11 cellular contexts compared by ENCODE assay signal in the genomic region with DNA sequence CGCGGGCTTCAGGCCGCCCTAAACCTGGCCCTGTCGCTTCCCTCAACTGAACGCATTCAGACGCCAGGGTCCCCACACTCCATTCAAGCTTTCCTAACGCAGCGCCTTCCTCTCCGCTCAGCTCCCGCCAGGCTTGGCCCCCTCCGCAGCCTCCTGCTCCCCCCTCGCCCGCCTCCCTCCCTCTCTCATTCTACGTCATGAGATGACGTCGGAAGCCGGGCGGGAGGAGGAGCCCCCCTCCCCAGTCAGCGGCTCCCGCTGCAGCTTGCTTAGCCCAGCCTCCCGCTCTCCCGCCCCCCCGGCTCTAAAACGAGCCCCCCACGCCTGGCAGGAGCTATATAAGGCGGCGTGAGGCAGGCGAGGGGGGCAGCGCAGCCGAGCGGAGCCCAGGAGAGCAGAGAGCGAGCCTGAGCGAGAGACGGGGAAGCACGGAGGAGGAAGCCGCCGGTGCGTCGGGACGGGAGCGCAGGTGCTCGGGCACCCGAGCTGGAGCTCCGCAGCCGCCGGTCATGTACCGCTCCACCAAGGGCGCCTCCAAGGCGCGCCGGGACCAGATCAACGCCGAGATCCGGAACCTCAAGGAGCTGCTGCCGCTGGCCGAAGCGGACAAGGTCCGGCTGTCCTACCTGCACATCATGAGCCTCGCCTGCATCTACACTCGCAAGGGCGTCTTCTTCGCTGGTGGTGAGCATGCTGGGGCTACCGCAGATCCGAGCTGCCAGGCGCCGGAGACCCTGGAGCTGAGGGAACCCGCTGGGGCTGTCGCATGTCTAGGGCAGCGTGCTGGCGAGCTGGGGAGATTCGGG. TPM values are rescaled to one million over a fixed set of nuclear protein-coding genes. Genes with fewer than 3 reads are reported as not detected.
DNase-seq lines count a peak whose midpoint lies in the region; ATAC-seq and TF ChIP-seq lines count a peak whose summit lies in the region.
"Had no signal": no experiment of that assay in that cellular context is flagged by ENCODE, and none has a peak within 500 bp of the region (broad histone marks: within the 10 kb centered on the region; RNA-seq: fewer than 3 reads in every experiment).

NPAS4 (plus strand) TSS at position 365 of the 806 bp plus-strand sequence; CDS start at position 510, 145 bp downstream.

- peaks cover 20% of the 10 kb centered on the region for H3K4me1 Mint-ChIP-seq in osteocyte (ENCODE audit: unreplicated experiment)

- H3K27ac ChIP-seq in iPS-18a (ENCODE audit: low read length) (no peak within 1 kb of the TSS), right cardiac atrium (ENCODE audit: low read length) (no peak within 1 kb of the TSS)
- H3K27ac ChIP-seq: C4-2B, KMS-11 had no signal

- ATAC-seq in right cardiac atrium, result no peak

- peaks cover 5% of the 10 kb centered on the region for H3K36me3 Mint-ChIP-seq in osteocyte (ENCODE audit: unreplicated experiment)
- H3K36me3 Mint-ChIP-seq: memory B cell had no signal

- TF ChIP-seq CTCF in BE2C (IDR thresholded peaks at IDR 0.05; ENCODE audit: low read depth, low read length) (no peak), osteocyte (IDR thresholded peaks at IDR 0.05) (no peak)

- H3K9ac ChIP-seq in NT2/D1 (ENCODE audit: insufficient read length, low read depth) (peak within 1 kb of the TSS; percentile 6), iPS-18a (ENCODE audit: low read length) (no peak within 1 kb of the TSS)
- H3K9ac ChIP-seq: KMS-11 had no signal

- no peak within 1 kb of the TSS for H3K27ac Mint-ChIP-seq in osteocyte (ENCODE audit: unreplicated experiment)
- H3K27ac Mint-ChIP-seq: memory B cell had no signal

- intact Hi-C loops in right cardiac atrium (cut with DNase I), result no loop called here

- H3K4me3 ChIP-seq in BE2C (ENCODE audit: low read depth, low read length) (peak within 1 kb of the TSS; percentile 68), H7 (ENCODE audit: insufficient read depth, low read depth, low read length) (peak within 1 kb of the TSS; percentile 43), NT2/D1 (ENCODE audit: insufficient read length, low read depth) (peak within 1 kb of the TSS; percentile 2), iPS-18a (ENCODE audit: low read length) (peak within 1 kb of the TSS; percentile 50), right cardiac atrium (ENCODE audit: low read length) (no peak within 1 kb of the TSS)

- H3K9me3 Mint-ChIP-seq in osteocyte (ENCODE audit: unreplicated experiment), result no peaks in the 10 kb centered on the region

- no peak within 1 kb of the TSS for H3K4me3 Mint-ChIP-seq in osteocyte (ENCODE audit: unreplicated experiment)
- H3K4me3 Mint-ChIP-seq: memory B cell had no signal

- peak; percentile 65 for DNase-seq in BE2C
- DNase-seq in H7, result peak; percentile 84
- no peak for DNase-seq in NT2/D1 (ENCODE audit: low read depth, low spot score)
- DNase-seq in HPDE6-E6E7 (ENCODE audit: extremely low spot score), result no peak
- DNase-seq in osteocyte (ENCODE audit: extremely low spot score, unreplicated experiment), result no peak
- DNase-seq in right cardiac atrium, result no peak
- no peak for DNase-seq in SIG-M5 (lab: John Stamatoyannopoulos, UW)

- WGBS in right cardiac atrium, result 6% methylated on average over 71 of the region's 71 CpGs

- H3K27me3 Mint-ChIP-seq in osteocyte (ENCODE audit: unreplicated experiment), result peaks cover 10% of the 10 kb centered on the region

- H3K27me3 ChIP-seq in BE2C (peaks cover 27% of the 10 kb centered on the region), H7 (ENCODE audit: control insufficient read depth, insufficient read depth, low read length) (peaks cover 31% of the 10 kb centered on the region), NT2/D1 (ENCODE audit: insufficient read depth, insufficient read length) (peaks cover 32% of the 10 kb centered on the region), iPS-18a (ENCODE audit: control insufficient read depth, insufficient read depth, low read length) (peaks cover 33% of the 10 kb centered on the region), right cardiac atrium (ENCODE audit: control insufficient read depth, insufficient read depth) (no peaks in the 10 kb centered on the region)

- peaks cover 4% of the 10 kb centered on the region for H3K4me1 ChIP-seq in BE2C
- peaks cover 14% of the 10 kb centered on the region for H3K4me1 ChIP-seq in NT2/D1 (ENCODE audit: insufficient read depth, insufficient read length)
- peaks cover 22% of the 10 kb centered on the region for H3K4me1 ChIP-seq in iPS-18a (ENCODE audit: control insufficient read depth, low read depth, low read length)
- peaks cover 15% of the 10 kb centered on the region for H3K4me1 ChIP-seq in right cardiac atrium (ENCODE audit: control insufficient read depth, insufficient read depth, low read length)

- H3K36me3 ChIP-seq in BE2C, result no peaks in the 10 kb centered on the region
- no peaks in the 10 kb centered on the region; the same call in none of the 2 replicates for H3K36me3 ChIP-seq in H7 (replicated peaks; ENCODE audit: control insufficient read depth, insufficient read depth, low read length)
- peaks cover 35% of the 10 kb centered on the region for H3K36me3 ChIP-seq in NT2/D1 (ENCODE audit: insufficient read depth, insufficient read length, low read length)
- H3K36me3 ChIP-seq in iPS-18a (ENCODE audit: control insufficient read depth, low read depth, low read length), result no peaks in the 10 kb centered on the region

- no peaks in the 10 kb centered on the region for H3K9me3 ChIP-seq in BE2C
- H3K9me3 ChIP-seq in NT2/D1 (ENCODE audit: insufficient read depth, low read length), result no peaks in the 10 kb centered on the region
- no peaks in the 10 kb centered on the region for H3K9me3 ChIP-seq in iPS-18a (ENCODE audit: control insufficient read depth, low read depth, low read length)
- H3K9me3 ChIP-seq in right cardiac atrium (ENCODE audit: control insufficient read depth, low read length), result no peaks in the 10 kb centered on the region

RNA-seq across cellular contexts. Expression of gene NPAS4, which starts in this region (rescaled TPM):
- polyA plus RNA-seq in BE2C (2012; ENCODE audit: insufficient read depth, insufficient read length, low read depth), result not detected
- 0.04 TPM in 1 of 2 replicates, not detected in the other for total RNA-seq in H7 (2014; rRNA removed; shearing (Covaris generic))
- total RNA-seq in osteocyte, result 0.11 and 0.18 TPM in 2 replicates
- total RNA-seq in right cardiac atrium, result under 1 TPM; 0.09 to 0.84 (median 0.14) TPM
- 0.84 TPM for polyA plus RNA-seq in right cardiac atrium

Comparison
In these comparisons a context has a peak if more than half of its experiments do, and no peak if none do; other contexts are left out.
1. Peak in DNase-seq and H3K4me3 ChIP-seq in H7; RNA of the gene not detected or under 1 TPM.